In genomic region chr16:11613381-11614303, GRCh38 we compare ENCODE assay signal across 8 cellular contexts. TPM values are rescaled to one million over a fixed set of nuclear protein-coding genes. Genes with fewer than 3 reads are reported as not detected.
DNase-seq lines count a peak whose midpoint lies in the region; ATAC-seq and TF ChIP-seq lines count a peak whose summit lies in the region.

No MANE protein-coding gene starts in this region.

- DNase-seq in LoVo (ENCODE audit: low spot score), result peak; percentile 71
- peak; percentile 56 for DNase-seq in choroid plexus epithelial cell (ENCODE audit: low read depth)
- DNase-seq in neural crest cell (ENCODE audit: low read depth, low spot score), result no peak
- DNase-seq in NCI-H2081 (lab: John Stamatoyannopoulos, UW), result no peak
- DNase-seq in mesenteric fat pad (ENCODE audit: low spot score), result no peak
- DNase-seq in NCI-H1436 (lab: John Stamatoyannopoulos, UW), result no peak

- H3K4me3 ChIP-seq in choroid plexus epithelial cell (ENCODE audit: low read depth, low read length), result no peak overlapping the region

- no peaks in the 10 kb centered on the region for H3K9me3 Mint-ChIP-seq in neural crest cell

- H3K36me3 Mint-ChIP-seq in neural crest cell (ENCODE audit: low read depth), result no peaks in the 10 kb centered on the region

- peak overlapping the region; percentile 75 for H3K27ac Mint-ChIP-seq in neural crest cell (ENCODE audit: unreplicated experiment)

- H3K27me3 Mint-ChIP-seq in neural crest cell (ENCODE audit: low read depth), result no peaks in the 10 kb centered on the region

- no peak overlapping the region for H3K4me3 Mint-ChIP-seq in neural crest cell

- ATAC-seq in GM18519 (IDR thresholded peaks at IDR 0.05; ENCODE audit: low FRiP score, unreplicated experiment) (peak; percentile 40), GM21723 (IDR thresholded peaks at IDR 0.05; ENCODE audit: unreplicated experiment) (no peak)

- peaks cover 19% of the 10 kb centered on the region for H3K4me1 Mint-ChIP-seq in neural crest cell

- TF ChIP-seq CTCF in choroid plexus epithelial cell (conservative IDR thresholded peaks at IDR 0.05; ENCODE audit: low read depth, low read length), result no peak
- TF ChIP-seq CTCF in neural crest cell (conservative IDR thresholded peaks at IDR 0.05), result no peak

RNA-seq across cellular contexts. Expression of gene LITAF, which starts 26.9 kb away (rescaled TPM):
- total RNA-seq in neural crest cell (62.9 and 69.7 TPM in 2 replicates), mesenteric fat pad (191 TPM)

RNA-seq across cellular contexts. Expression of gene SNN, which starts 54.6 kb away (rescaled TPM):
- total RNA-seq in neural crest cell (89.4 and 93.5 TPM in 2 replicates), mesenteric fat pad (47.2 TPM)

Comparison
In these comparisons a context has a peak if more than half of its experiments do, and no peak if none do; other contexts are left out.
1. DNase-seq: peak in LoVo (single experiment) and choroid plexus epithelial cell (single experiment); none in neural crest cell (single experiment), NCI-H2081 (0 of 2), mesenteric fat pad (single experiment) and NCI-H1436 (single experiment).